Comparison of ENCODE assay signal across 21 cellular contexts in the genomic region with DNA sequence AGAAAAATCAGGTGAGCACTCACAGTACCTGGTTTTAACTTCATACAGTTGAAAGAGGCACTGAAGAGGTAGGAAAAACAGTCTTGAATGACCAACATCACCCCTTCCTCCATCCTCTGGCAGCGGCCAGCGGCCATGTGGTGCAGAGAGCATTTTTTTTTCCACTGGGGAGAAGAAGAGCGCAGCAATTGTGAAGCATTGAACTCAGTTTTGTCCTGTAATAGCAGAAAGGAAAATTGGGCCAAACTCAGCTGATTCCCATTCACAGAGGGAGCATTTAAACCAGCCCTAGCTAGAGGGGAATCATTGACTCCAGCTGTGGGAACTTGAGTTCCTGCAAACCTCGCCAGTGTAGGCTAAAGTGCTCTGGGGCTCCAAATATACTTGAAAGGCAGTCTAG.
DNase-seq lines count a peak whose midpoint lies in the region; ATAC-seq and TF ChIP-seq lines count a peak whose summit lies in the region.
"Had no signal": no experiment of that assay in that cellular context is flagged by ENCODE, and none has a peak within 500 bp of the region (broad histone marks: within the 10 kb centered on the region; RNA-seq: fewer than 3 reads in every experiment).

No MANE protein-coding gene starts in this region.

- peak overlapping the region; percentile 17 for H3K27ac Mint-ChIP-seq in neural crest cell (ENCODE audit: unreplicated experiment)
- H3K27ac Mint-ChIP-seq: CD14-positive monocyte; CD4-positive, alpha-beta T cell; CD8-positive, alpha-beta memory T cell; H9 had no signal

- TF ChIP-seq CTCF in neural crest cell (conservative IDR thresholded peaks at IDR 0.05), result no peak
- no peak for TF ChIP-seq CTCF in esophagus squamous epithelium (IDR thresholded peaks at IDR 0.05)

- H3K9me3 ChIP-seq in esophagus squamous epithelium, result peaks cover 0 to 3% (median 0%) of the 10 kb centered on the region in 3 donors
- H3K9me3 ChIP-seq: BE2C had no signal

- intact Hi-C loops in head of caudate nucleus (cut with DNase I) (no loop called here), esophagus squamous epithelium (cut with DNase I) (no loop called here)

- 66 to 69% methylated on average over 4 of the region's 4 CpGs for WGBS in esophagus squamous epithelium, 2 donors

- no peak overlapping the region for H3K4me3 Mint-ChIP-seq in neural crest cell
- H3K4me3 Mint-ChIP-seq: CD14-positive monocyte; CD4-positive, alpha-beta T cell; CD8-positive, alpha-beta memory T cell; H9 had no signal

- H3K27me3 ChIP-seq in esophagus squamous epithelium, result no peaks in the 10 kb centered on the region
- H3K27me3 ChIP-seq: BE2C; BLaER1 treated with 17β-estradiol and CSF1 and Interleukin-3, amounts not matched to agents 10 nM and 100 nM had no signal

- no peaks in the 10 kb centered on the region for H3K36me3 ChIP-seq in esophagus squamous epithelium
- H3K36me3 ChIP-seq: BE2C; BLaER1 treated with 17β-estradiol and CSF1 and Interleukin-3, amounts not matched to agents 10 nM and 100 nM had no signal

- H3K4me1 ChIP-seq in esophagus squamous epithelium, result no peaks in the 10 kb centered on the region
- H3K4me1 ChIP-seq: BE2C; BLaER1 treated with 17β-estradiol and CSF1 and Interleukin-3, amounts not matched to agents 10 nM and 100 nM had no signal

- no peak overlapping the region for H3K27ac ChIP-seq in esophagus squamous epithelium
- H3K27ac ChIP-seq: 22Rv1; BLaER1 treated with 17β-estradiol and CSF1 and Interleukin-3, amounts not matched to agents 10 nM and 100 nM; GM23248 had no signal

- ATAC-seq in HG03095 (IDR thresholded peaks at IDR 0.05; ENCODE audit: unreplicated experiment) (no peak), HG02981 (IDR thresholded peaks at IDR 0.05; ENCODE audit: unreplicated experiment) (no peak)
- ATAC-seq: GM12878, HCT116 had no signal

- peaks cover 4% of the 10 kb centered on the region for H3K36me3 Mint-ChIP-seq in neural crest cell (ENCODE audit: low read depth)
- H3K36me3 Mint-ChIP-seq: CD14-positive monocyte; CD8-positive, alpha-beta memory T cell had no signal

- no peaks in the 10 kb centered on the region for H3K27me3 Mint-ChIP-seq in neural crest cell (ENCODE audit: low read depth)
- H3K27me3 Mint-ChIP-seq: CD4-positive, alpha-beta T cell; CD8-positive, alpha-beta memory T cell had no signal

- DNase-seq in Ammon's horn (ENCODE audit: low spot score) (peak; percentile 7), head of caudate nucleus (peak in 23 of 42 donors; percentile 2 to 61 (median 27)), neural crest cell (ENCODE audit: low read depth, low spot score) (no peak), putamen (ENCODE audit: low spot score) (peak; percentile 58), esophagus squamous epithelium (lab: John Stamatoyannopoulos, UW) (no peak)
- DNase-seq: BE2C; CD4-positive, alpha-beta T cell; CD8-positive, alpha-beta memory T cell; DMS 273 treated with DMSO at 0.1 percent for 48 hours; DMS79; EL; GDM1; GM23248; H9 had no signal

- H3K9me3 Mint-ChIP-seq in neural crest cell, result peaks cover 16% of the 10 kb centered on the region
- H3K9me3 Mint-ChIP-seq: H9 had no signal

- H3K4me1 Mint-ChIP-seq in neural crest cell, result peaks cover 16% of the 10 kb centered on the region
- H3K4me1 Mint-ChIP-seq: CD14-positive monocyte; CD8-positive, alpha-beta memory T cell had no signal

- no peak overlapping the region for H3K4me3 ChIP-seq in esophagus squamous epithelium
- H3K4me3 ChIP-seq: BLaER1 treated with 17β-estradiol and CSF1 and Interleukin-3, amounts not matched to agents 10 nM and 100 nM; GM12878; GM23248 had no signal

- TF ChIP-seq POLR2A in esophagus squamous epithelium (IDR thresholded peaks at IDR 0.05), result no peak

Comparison
In these comparisons a context has a peak if more than half of its experiments do, and no peak if none do; other contexts are left out.
1. DNase-seq: peak in Ammon's horn (single experiment), head of caudate nucleus (23 of 42) and putamen (single experiment); none in neural crest cell (single experiment) and esophagus squamous epithelium (single experiment).